20 cellular contexts compared by ENCODE assay signal in the genomic region with DNA sequence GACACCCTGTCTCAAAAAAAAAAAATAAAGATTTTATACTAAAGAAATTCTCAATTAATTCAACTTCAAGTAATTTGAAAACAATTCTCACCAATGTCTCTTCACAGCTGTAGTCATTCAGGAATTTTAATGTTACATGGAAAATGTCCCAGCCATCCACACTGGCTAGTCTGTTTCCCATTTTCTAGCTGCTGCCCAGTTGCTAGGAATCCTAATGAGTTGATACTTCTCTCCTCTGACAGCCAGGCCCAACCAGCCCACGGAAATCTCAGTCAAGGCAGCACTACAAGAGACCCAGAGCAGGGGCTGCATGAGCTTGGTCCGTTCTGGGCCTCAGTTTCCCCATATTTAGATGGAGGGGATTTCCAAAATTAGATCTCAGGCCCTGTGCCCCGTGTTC. TPM values are rescaled to one million over a fixed set of nuclear protein-coding genes. Genes with fewer than 3 reads are reported as not detected.
DNase-seq lines count a peak whose midpoint lies in the region; ATAC-seq and TF ChIP-seq lines count a peak whose summit lies in the region.
"Had no signal": no experiment of that assay in that cellular context is flagged by ENCODE, and none has a peak within 500 bp of the region (broad histone marks: within the 10 kb centered on the region; RNA-seq: fewer than 3 reads in every experiment).

No MANE protein-coding gene starts in this region.

- no peak for ATAC-seq in GM21737 (IDR thresholded peaks at IDR 0.05; ENCODE audit: unreplicated experiment)
- ATAC-seq: GM12878, GM23338, K562 had no signal

- intact Hi-C loops in dorsolateral prefrontal cortex (cut with DNase I): no loop called here

- DNase-seq in Ammon's horn (ENCODE audit: low spot score) (peak; percentile 54), cerebellum (ENCODE audit: low spot score) (peak; percentile 12), inferior parietal cortex (ENCODE audit: extremely low spot score) (peak; percentile 13), pons (ENCODE audit: low spot score) (peak; percentile 40), NCI-H2196 treated with DMSO at 0.1 percent for 48 hours (lab: John Stamatoyannopoulos, UW; ENCODE audit: unreplicated experiment) (no peak), SKM-1 (lab: John Stamatoyannopoulos, UW; ENCODE audit: unreplicated experiment) (no peak), dorsolateral prefrontal cortex (no peak)
- DNase-seq: AML-193; CD4-positive, alpha-beta memory T cell; DMS153; DMS79; GF-D8; HCEC 1CT; HFFc6; IMR-90 had no signal

- H3K4me3 ChIP-seq in dorsolateral prefrontal cortex: no peak overlapping the region
- H3K4me3 ChIP-seq: BLaER1, GM12878, GM23338, K562 had no signal

- no peak for TF ChIP-seq CTCF in dorsolateral prefrontal cortex (IDR thresholded peaks at IDR 0.05 in 54 of 56, conservative IDR thresholded peaks at IDR 0.05 in 2 of 56; ENCODE audit: low read depth in 1 of 56, partially characterized antibody in 56 of 56)

- H3K27me3 ChIP-seq in dorsolateral prefrontal cortex: no peaks in the 10 kb centered on the region
- H3K27me3 ChIP-seq: BLaER1 had no signal

- no peak overlapping the region for H3K27ac ChIP-seq in dorsolateral prefrontal cortex
- H3K27ac ChIP-seq: BLaER1 had no signal

RNA-seq across cellular contexts. Expression of a gene that starts 59.1 kb away (rescaled TPM):
- total RNA-seq in cerebellum (54.3 TPM), dorsolateral prefrontal cortex (10 to 100 TPM in 108 of 120 experiments, 1 to 10 TPM in 12; 6.4 to 17.2 (median 12.2) TPM)

RNA-seq across cellular contexts. Expression of a gene that starts 59.3 kb away (rescaled TPM):
- total RNA-seq in cerebellum: 24.5 TPM
- 10 to 100 TPM in 118 of 120 experiments, 1 to 10 TPM in 2; 9.5 to 30.5 (median 17.5) TPM for total RNA-seq in dorsolateral prefrontal cortex

Comparison
In these comparisons a context has a peak if more than half of its experiments do, and no peak if none do; other contexts are left out.
1. DNase-seq: peak in Ammon's horn (single experiment), cerebellum (single experiment), inferior parietal cortex (single experiment) and pons (single experiment); none in NCI-H2196 treated with DMSO at 0.1 percent for 48 hours (single experiment), SKM-1 (single experiment) and dorsolateral prefrontal cortex (0 of 10).